17 cellular contexts compared by ENCODE assay signal in the genomic region with DNA sequence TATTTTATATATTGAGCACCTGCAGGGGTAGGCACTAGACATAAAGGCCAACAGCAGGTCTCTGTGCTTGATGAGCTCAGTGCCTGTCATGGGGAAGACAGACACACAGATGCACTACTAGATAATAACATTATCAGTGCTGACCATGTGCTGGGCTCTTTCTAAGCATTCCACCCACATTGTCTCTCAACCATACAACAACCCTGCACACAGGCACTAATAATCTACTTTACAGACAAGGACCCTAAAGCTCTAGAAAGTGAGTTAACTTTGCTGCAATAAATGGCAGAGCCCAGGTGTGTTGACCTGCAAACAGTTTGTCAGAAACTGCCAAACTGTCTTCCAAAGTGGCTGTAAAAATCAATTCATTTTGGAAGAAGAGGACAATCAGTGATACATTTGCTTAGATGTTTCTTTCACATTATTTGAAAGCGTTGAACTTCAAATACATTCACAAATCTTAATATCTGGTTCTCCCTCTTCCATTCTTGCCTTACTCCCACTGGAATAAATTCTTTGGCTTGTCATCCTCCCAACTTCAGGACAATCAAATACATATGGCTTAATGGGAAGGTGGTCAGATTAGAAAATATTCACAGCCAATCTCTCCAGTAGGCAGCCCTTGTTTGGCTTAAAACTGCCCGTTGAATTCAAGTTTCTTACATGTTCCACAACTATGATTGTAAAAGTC. TPM values are rescaled to one million over a fixed set of nuclear protein-coding genes. Genes with fewer than 3 reads are reported as not detected.
A peak's percentile ranks its signal among the peaks of the same experiment; 100 is the strongest.
DNase-seq lines count a peak whose midpoint lies in the region; ATAC-seq and TF ChIP-seq lines count a peak whose summit lies in the region.
"Had no signal": no experiment of that assay in that cellular context is flagged by ENCODE, and none has a peak within 500 bp of the region (broad histone marks: within the 10 kb centered on the region; RNA-seq: fewer than 3 reads in every experiment).

No MANE protein-coding gene starts in this region.

- H3K4me3 ChIP-seq in OCI-LY3 (ENCODE audit: low read length) (no peak overlapping the region), tibial artery (no peak overlapping the region)

- no peaks in the 10 kb centered on the region for H3K9me3 Mint-ChIP-seq in brain
- no peaks in the 10 kb centered on the region for H3K9me3 Mint-ChIP-seq in nephron
- H3K9me3 Mint-ChIP-seq: activated CD4-positive, alpha-beta memory T cell treated with anti-CD3 and anti-CD28 coated beads, Interleukin-2, amount 10 ng/mL, durations not matched to agents 7 days and 5 days; memory B cell; T-helper 2 cell treated with Interferon-gamma antibody and Interleukin-4, amounts not matched to agents 5 μg/mL and 100 μg/mL, for 36 hours had no signal

- no peak overlapping the region for H3K27ac ChIP-seq in OCI-LY3 (ENCODE audit: low read length)
- peak overlapping the region; percentile 49 to 59 for H3K27ac ChIP-seq in tibial artery
- H3K27ac ChIP-seq: RWPE1 had no signal

- H4K20me1 ChIP-seq in OCI-LY3 (ENCODE audit: insufficient read depth, low read length), result no peaks in the 10 kb centered on the region

- H3K36me3 Mint-ChIP-seq in brain (no peaks in the 10 kb centered on the region), nephron (ENCODE audit: low read depth) (no peaks in the 10 kb centered on the region)
- H3K36me3 Mint-ChIP-seq: memory B cell had no signal

- peak overlapping the region in 4 of 5 experiments; percentile 36 to 80 (median 56) for H3K27ac Mint-ChIP-seq in brain
- peak overlapping the region; percentile 51 to 76 (median 64) for H3K27ac Mint-ChIP-seq in nephron
- H3K27ac Mint-ChIP-seq: activated CD4-positive, alpha-beta memory T cell treated with anti-CD3 and anti-CD28 coated beads, Interleukin-2, amount 10 ng/mL, durations not matched to agents 7 days and 5 days; T-helper 2 cell treated with Interferon-gamma antibody and Interleukin-4, amounts not matched to agents 5 μg/mL and 100 μg/mL, for 36 hours had no signal

- no peak overlapping the region for H3K9ac ChIP-seq in OCI-LY3 (ENCODE audit: low read length)

- H3K4me3 Mint-ChIP-seq in brain (no peak overlapping the region), nephron (no peak overlapping the region)
- H3K4me3 Mint-ChIP-seq: activated CD4-positive, alpha-beta memory T cell treated with anti-CD3 and anti-CD28 coated beads, Interleukin-2, amount 10 ng/mL, durations not matched to agents 7 days and 5 days; memory B cell; T-helper 2 cell treated with Interferon-gamma antibody and Interleukin-4, amounts not matched to agents 5 μg/mL and 100 μg/mL, for 36 hours had no signal

- H3K79me2 ChIP-seq in OCI-LY3 (ENCODE audit: low read length), result no peaks in the 10 kb centered on the region

- peak overlapping the region; percentile 52; the same call in 1 of the 2 replicates for H2AFZ ChIP-seq in OCI-LY3 (ENCODE audit: low read depth, low read length)

- H3K27me3 Mint-ChIP-seq in brain (no peaks in the 10 kb centered on the region), nephron (ENCODE audit: low read depth) (no peaks in the 10 kb centered on the region)
- H3K27me3 Mint-ChIP-seq: activated CD4-positive, alpha-beta memory T cell treated with anti-CD3 and anti-CD28 coated beads, Interleukin-2, amount 10 ng/mL, durations not matched to agents 7 days and 5 days; memory B cell had no signal

- no peak overlapping the region for H3K4me2 ChIP-seq in OCI-LY3 (ENCODE audit: low read length)

- H3K4me1 ChIP-seq in OCI-LY3 (ENCODE audit: low read length), result peaks cover 9% of the 10 kb centered on the region
- H3K4me1 ChIP-seq in tibial artery, result peaks cover 0 to 19% (median 7%) of the 10 kb centered on the region in 4 donors

- intact Hi-C loops in tibial artery (cut with DNase I; ENCODE audit: low total_unique reads), result no loop called here

- no peak for ATAC-seq in HG03378 (IDR thresholded peaks at IDR 0.05; ENCODE audit: unreplicated experiment)

- H3K4me1 Mint-ChIP-seq in brain, result peaks cover 12% of the 10 kb centered on the region
- peaks cover 10% of the 10 kb centered on the region for H3K4me1 Mint-ChIP-seq in nephron

- DNase-seq in tibial artery (no peak), NK-92 (lab: John Stamatoyannopoulos, UW; ENCODE audit: unreplicated experiment) (no peak), mucosa of gallbladder (ENCODE audit: low spot score) (no peak)
- DNase-seq: activated CD4-positive, alpha-beta memory T cell treated with anti-CD3 and anti-CD28 coated beads, Interleukin-2, amount 10 ng/mL, durations not matched to agents 7 days and 5 days; activated naive CD4-positive, alpha-beta T cell; KG1; NCI-H1436; stimulated activated CD4-positive, alpha-beta T cell treated with anti-CD3 and anti-CD28 coated beads, Interleukin-1b, Interleukin-23, amount 100 ng/mL, for 48 hours had no signal

- H3K36me3 ChIP-seq in OCI-LY3 (replicated peaks; ENCODE audit: low read depth, low read length), result no peaks in the 10 kb centered on the region
- H3K36me3 ChIP-seq in tibial artery, result no peaks in the 10 kb centered on the region

- H3K9me3 ChIP-seq in OCI-LY3 (ENCODE audit: insufficient read depth, low read length), result no peaks in the 10 kb centered on the region
- H3K9me3 ChIP-seq in tibial artery, result no peaks in the 10 kb centered on the region

- TF ChIP-seq CTCF in OCI-LY3 (IDR thresholded peaks at IDR 0.05; ENCODE audit: low read depth, low read length) (no peak), brain (conservative IDR thresholded peaks at IDR 0.05) (no peak), nephron (IDR thresholded peaks at IDR 0.05; ENCODE audit: unreplicated experiment in 3 of 3) (no peak), tibial artery (IDR thresholded peaks at IDR 0.05) (no peak)

- no peaks in the 10 kb centered on the region for H3K27me3 ChIP-seq in OCI-LY3 (ENCODE audit: low read depth, low read length)
- H3K27me3 ChIP-seq in tibial artery, result no peaks in the 10 kb centered on the region

RNA-seq across cellular contexts. Expression of gene PP2D1, which starts 11.0 kb away (rescaled TPM):
- polyA plus RNA-seq in brain (ENCODE audit: insufficient read depth, low read depth, low replicate concordance), result not detected
- total RNA-seq in mucosa of gallbladder, result not detected
- total RNA-seq: activated CD4-positive, alpha-beta memory T cell treated with anti-CD3 and anti-CD28 coated beads, Interleukin-2, amount 10 ng/mL, durations not matched to agents 7 days and 5 days; NCI-H460; posterior vena cava had no signal

RNA-seq across cellular contexts. Expression of gene KAT2B, which starts 17.1 kb away (rescaled TPM):
- polyA plus RNA-seq in brain (ENCODE audit: insufficient read depth, low read depth, low replicate concordance), result 6.8 TPM
- total RNA-seq in mucosa of gallbladder, result 16.8 TPM
